Comparison of ENCODE assay signal across 27 cellular contexts in genomic region chr1:212181015-212181891, GRCh38.
"Had no signal": no experiment of that assay in that cellular context is flagged by ENCODE, and none has a peak within 500 bp of the region (broad histone marks: within the 10 kb centered on the region; RNA-seq: fewer than 3 reads in every experiment).

No MANE protein-coding gene starts in this region.

- H3K4me1 ChIP-seq: gastroesophageal sphincter, neural progenitor cell, prostate gland, testis had no signal

- H3K4me2 ChIP-seq: hepatocyte, neural progenitor cell had no signal

- H3K36me3 ChIP-seq: gastroesophageal sphincter, heart left ventricle, neural progenitor cell, prostate gland, right atrium auricular region, spleen, tibial nerve, vagina had no signal

- H3K9me3 ChIP-seq: gastroesophageal sphincter, heart left ventricle, prostate gland, right atrium auricular region, spleen, testis, tibial nerve, vagina had no signal

- H3K27ac ChIP-seq: epithelial cell of prostate, gastroesophageal sphincter, heart left ventricle, hepatocyte, neural progenitor cell, parathyroid adenoma, prostate gland, right atrium auricular region, spleen, testis, tibial nerve, vagina had no signal

- H2AFZ ChIP-seq: hepatocyte, neural progenitor cell, parathyroid adenoma had no signal

- H3K4me3 ChIP-seq: gastroesophageal sphincter, heart left ventricle, hepatocyte, neural progenitor cell, prostate gland, right atrium auricular region, skin epidermis, spleen, testis, tibial nerve, vagina had no signal

- DNase-seq: effector CD8-positive, alpha-beta T cell; endodermal cell; foreskin fibroblast; heart left ventricle; left colon; mammary epithelial cell; mesendoderm; midbrain; naive thymus-derived CD4-positive, alpha-beta T cell; spleen; stimulated activated CD4-positive, alpha-beta T cell treated with anti-CD3 and anti-CD28 coated beads, Interleukin-4, amount 100 ng/mL, for 4 hours; stimulated activated naive CD8-positive, alpha-beta T cell treated with anti-CD3 and anti-CD28 coated beads, Interleukin-15, Interleukin-2, amounts not matched to agents 100 U/mL and 50 U/mL, for 24 hours; substantia nigra; testis had no signal

- ATAC-seq: esophagus mucosa; gastroesophageal sphincter; heart left ventricle; left colon; naive thymus-derived CD4-positive, alpha-beta T cell; stimulated activated memory B cell treated with anti-CD40 and anti-IgM and Interleukin-4, amounts not matched to agents 10 μg/mL and 1 μg/mL and 100 μg/mL, for 72 hours; stimulated activated naive CD8-positive, alpha-beta T cell treated with anti-CD3 and anti-CD28 coated beads, Interleukin-15, Interleukin-2, amounts not matched to agents 100 U/mL and 50 U/mL, for 24 hours had no signal

- H3K9ac ChIP-seq: neural progenitor cell, parathyroid adenoma had no signal

- FAIRE-seq: colon had no signal

- H3K79me2 ChIP-seq: hepatocyte, parathyroid adenoma had no signal

- H3K27me3 ChIP-seq: gastroesophageal sphincter, heart left ventricle, hepatocyte, neural progenitor cell, right atrium auricular region, spleen, testis, tibial nerve, vagina had no signal
